ENCODE assay signal across 23 cellular contexts in genomic region chr12:2194060-2194459, GRCh38.
DNase-seq lines count a peak whose midpoint lies in the region; FAIRE-seq and TF ChIP-seq lines count a peak whose summit lies in the region.
"Had no signal": no experiment of that assay in that cellular context is flagged by ENCODE, and none has a peak within 500 bp of the region (broad histone marks: within the 10 kb centered on the region; RNA-seq: fewer than 3 reads in every experiment).

No MANE protein-coding gene starts in this region.

- H3K36me3 Mint-ChIP-seq in astrocyte (ENCODE audit: low read depth, unreplicated experiment) = no peaks in the 10 kb centered on the region
- no peaks in the 10 kb centered on the region for H3K36me3 Mint-ChIP-seq in activated naive CD8-positive, alpha-beta T cell treated with anti-CD3 and anti-CD28 coated beads for 36 hours
- H3K36me3 Mint-ChIP-seq: CD14-positive monocyte had no signal

- no peak overlapping the region for H3K9ac ChIP-seq in astrocyte (ENCODE audit: low read length)
- no peak overlapping the region for H3K9ac ChIP-seq in rectal smooth muscle tissue (ENCODE audit: low read length)

- FAIRE-seq in HTR-8/SVneo (lab: Jason Lieb, UNC) = peak; percentile 51
- FAIRE-seq in astrocyte (lab: Jason Lieb, UNC) = no peak

- intact Hi-C loops in left ventricle myocardium inferior (cut with micrococcal nuclease) = no loop called here

- H3K79me2 ChIP-seq in astrocyte (ENCODE audit: insufficient read depth, low read length) = no peaks in the 10 kb centered on the region

- H3K27ac ChIP-seq in astrocyte (ENCODE audit: low read depth, low read length) (no peak overlapping the region), left ventricle myocardium inferior (replicated peaks) (peak overlapping the region; percentile 70), rectal smooth muscle tissue (ENCODE audit: low read depth, low read length) (peak overlapping the region; percentile 25)
- H3K27ac ChIP-seq: PC-9, prostate gland had no signal

- H4K20me1 ChIP-seq in astrocyte (ENCODE audit: insufficient read depth, low read length) = no peaks in the 10 kb centered on the region

- no peak overlapping the region for H3K4me3 Mint-ChIP-seq in astrocyte (ENCODE audit: unreplicated experiment)
- H3K4me3 Mint-ChIP-seq in activated naive CD8-positive, alpha-beta T cell treated with anti-CD3 and anti-CD28 coated beads for 36 hours = no peak overlapping the region
- H3K4me3 Mint-ChIP-seq: activated CD4-positive, alpha-beta T cell treated with anti-CD3 and anti-CD28 coated beads for 36 hours; activated T-cell treated with anti-CD3 and anti-CD28 coated beads, Interleukin-2, amount 50 U/mL, for 72 hours; CD14-positive monocyte; nephron progenitor cell had no signal

- H3K36me3 ChIP-seq in astrocyte (ENCODE audit: insufficient read depth, low read length) = no peaks in the 10 kb centered on the region
- H3K36me3 ChIP-seq in left ventricle myocardium inferior = no peaks in the 10 kb centered on the region
- no peaks in the 10 kb centered on the region for H3K36me3 ChIP-seq in rectal smooth muscle tissue (ENCODE audit: control insufficient read depth, insufficient read depth, low read length)
- H3K36me3 ChIP-seq: HAP-1, prostate gland had no signal

- H3K9me3 Mint-ChIP-seq in astrocyte (ENCODE audit: unreplicated experiment) = peaks cover 6% of the 10 kb centered on the region
- H3K9me3 Mint-ChIP-seq in activated naive CD8-positive, alpha-beta T cell treated with anti-CD3 and anti-CD28 coated beads for 36 hours = no peaks in the 10 kb centered on the region
- H3K9me3 Mint-ChIP-seq: activated T-cell treated with anti-CD3 and anti-CD28 coated beads, Interleukin-2, amount 50 U/mL, for 72 hours; CD14-positive monocyte; nephron progenitor cell had no signal

- H3K4me3 ChIP-seq in astrocyte (ENCODE audit: insufficient read depth, low read depth, low read length) (no peak overlapping the region), left ventricle myocardium inferior (no peak overlapping the region), rectal smooth muscle tissue (ENCODE audit: low read length) (no peak overlapping the region)
- H3K4me3 ChIP-seq: HAP-1, mucosa of descending colon, PC-9, prostate gland, skin epidermis had no signal

- H2AFZ ChIP-seq in astrocyte (ENCODE audit: low read depth, low read length) = no peak overlapping the region
- H2AFZ ChIP-seq: PC-9 had no signal

- peaks cover 11% of the 10 kb centered on the region for H3K4me1 Mint-ChIP-seq in astrocyte (ENCODE audit: low read depth, unreplicated experiment)
- H3K4me1 Mint-ChIP-seq in activated naive CD8-positive, alpha-beta T cell treated with anti-CD3 and anti-CD28 coated beads for 36 hours = no peaks in the 10 kb centered on the region
- H3K4me1 Mint-ChIP-seq: activated CD4-positive, alpha-beta T cell treated with anti-CD3 and anti-CD28 coated beads for 36 hours; CD14-positive monocyte had no signal

- TF ChIP-seq CTCF in astrocyte (IDR thresholded peaks at IDR 0.05; ENCODE audit: insufficient read depth, low read depth, low read length) (no peak), left ventricle myocardium inferior (IDR thresholded peaks at IDR 0.05; ENCODE audit: borderline replicate concordance) (no peak)

- H3K9me3 ChIP-seq in astrocyte (ENCODE audit: insufficient read depth, low read depth, low read length) (no peaks in the 10 kb centered on the region), left ventricle myocardium inferior (replicated peaks) (no peaks in the 10 kb centered on the region)
- H3K9me3 ChIP-seq: HAP-1, mucosa of descending colon, prostate gland had no signal

- peaks cover 24% of the 10 kb centered on the region for H3K27me3 Mint-ChIP-seq in astrocyte (ENCODE audit: low read depth, unreplicated experiment)
- no peaks in the 10 kb centered on the region for H3K27me3 Mint-ChIP-seq in activated naive CD8-positive, alpha-beta T cell treated with anti-CD3 and anti-CD28 coated beads for 36 hours
- H3K27me3 Mint-ChIP-seq: activated CD4-positive, alpha-beta T cell treated with anti-CD3 and anti-CD28 coated beads for 36 hours had no signal

- H3K4me1 ChIP-seq in astrocyte (ENCODE audit: insufficient read depth, low read length) = peaks cover 6% of the 10 kb centered on the region
- H3K4me1 ChIP-seq in left ventricle myocardium inferior = peaks cover 69% of the 10 kb centered on the region
- H3K4me1 ChIP-seq in rectal smooth muscle tissue (ENCODE audit: control insufficient read depth, insufficient read depth, low read length) = peaks cover 14% of the 10 kb centered on the region
- H3K4me1 ChIP-seq: HAP-1, prostate gland had no signal

- peak overlapping the region; percentile 34 for H3K4me2 ChIP-seq in astrocyte (ENCODE audit: low read length)
- H3K4me2 ChIP-seq: PC-9 had no signal

- H3K27me3 ChIP-seq in astrocyte (ENCODE audit: insufficient read depth, low read length) (no peaks in the 10 kb centered on the region), left ventricle myocardium inferior (ENCODE audit: low read depth) (no peaks in the 10 kb centered on the region), rectal smooth muscle tissue (ENCODE audit: control insufficient read depth, insufficient read depth, low read length) (no peaks in the 10 kb centered on the region)

- no peak overlapping the region for H3K27ac Mint-ChIP-seq in astrocyte (ENCODE audit: unreplicated experiment)
- no peak overlapping the region for H3K27ac Mint-ChIP-seq in activated naive CD8-positive, alpha-beta T cell treated with anti-CD3 and anti-CD28 coated beads for 36 hours
- H3K27ac Mint-ChIP-seq: activated CD4-positive, alpha-beta T cell treated with anti-CD3 and anti-CD28 coated beads for 36 hours; activated T-cell treated with anti-CD3 and anti-CD28 coated beads, Interleukin-2, amount 50 U/mL, for 72 hours; nephron progenitor cell had no signal

- DNase-seq in HTR-8/SVneo (ENCODE audit: insufficient read length, low spot score) = no peak
- no peak for DNase-seq in astrocyte (ENCODE audit: low read depth)
- DNase-seq in left ventricle myocardium inferior = no peak
- DNase-seq in activated naive CD8-positive, alpha-beta T cell treated with anti-CD3 and anti-CD28 coated beads for 36 hours = no peak
- DNase-seq in ecto neural progenitor cell (ENCODE audit: low spot score) = no peak
- DNase-seq in NK-92 treated with Interleukin-12 subunit alpha and Interleukin-12 subunit beta, amount 100 ng/mL, for 24 hours (lab: John Stamatoyannopoulos, UW) = no peak
- no peak for DNase-seq in hypothalamus (lab: John Stamatoyannopoulos, UW)
- DNase-seq: activated CD4-positive, alpha-beta T cell treated with anti-CD3 and anti-CD28 coated beads for 36 hours; activated naive CD4-positive, alpha-beta T cell treated with anti-CD3 and anti-CD28 coated beads, Interleukin-2, amount 50 U/mL, for 16 hours; activated T-cell treated with anti-CD3 and anti-CD28 coated beads, Interleukin-2, amount 50 U/mL, for 72 hours; mucosa of descending colon; NCI-H187; NCI-H2227 treated with DMSO at 0.1 percent for 48 hours; nephron progenitor cell; PC-9; SIG-M5; stimulated activated CD4-positive, alpha-beta T cell treated with anti-CD3 and anti-CD28 coated beads, Interleukin-1b, Interleukin-23, amount 100 ng/mL, for 48 hours; substantia nigra had no signal
